In the genomic region with DNA sequence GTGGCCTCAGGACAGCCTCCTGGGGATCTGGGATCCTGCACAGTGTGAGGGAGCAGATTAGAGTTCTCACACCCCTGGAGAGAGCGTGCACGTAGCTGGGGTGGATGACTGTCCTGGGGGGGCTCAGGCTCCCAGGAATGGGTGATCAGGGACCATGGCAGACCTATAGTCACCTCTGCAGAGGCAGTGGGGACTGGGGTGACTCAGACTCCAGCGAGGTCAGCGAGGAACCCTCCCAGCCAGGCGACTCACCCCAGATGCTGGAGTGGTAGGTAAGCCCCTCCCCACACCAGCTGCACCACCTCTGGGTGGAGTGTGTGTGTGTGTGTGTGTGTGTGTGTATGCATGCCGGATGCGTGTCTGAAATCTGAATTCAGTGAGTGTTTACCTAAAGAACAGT, we compare ENCODE assay signal across 13 cellular contexts. TPM values are rescaled to one million over a fixed set of nuclear protein-coding genes. Genes with fewer than 3 reads are reported as not detected.
DNase-seq lines count a peak whose midpoint lies in the region.
"Had no signal": no experiment of that assay in that cellular context is flagged by ENCODE, and none has a peak within 500 bp of the region (broad histone marks: within the 10 kb centered on the region; RNA-seq: fewer than 3 reads in every experiment).

No MANE protein-coding gene starts in this region.

- DNase-seq in NCI-H2107 treated with DMSO at 0.1 percent for 48 hours (lab: John Stamatoyannopoulos, UW; ENCODE audit: unreplicated experiment) (peak; percentile 16), NCI-H2107 (lab: John Stamatoyannopoulos, UW) (no peak), Daoy (ENCODE audit: low read depth) (peak; percentile 45), NCI-H748 treated with DMSO at 0.1 percent for 48 hours (lab: John Stamatoyannopoulos, UW) (peak; percentile 28), glomerular visceral epithelial cell (ENCODE audit: extremely low spot score) (peak; percentile 61), NOMO-1 (lab: John Stamatoyannopoulos, UW; ENCODE audit: unreplicated experiment in 2 of 2) (no peak), D341Med (ENCODE audit: low spot score) (no peak), HK-2 (ENCODE audit: unreplicated experiment) (no peak)
- DNase-seq: ACHN; activated CD8-positive, alpha-beta memory T cell treated with anti-CD3 and anti-CD28 coated beads, Interleukin-2, amount 50 U/mL, for 48 hours; GF-D8; NCI-H526 had no signal

RNA-seq across cellular contexts. Expression of a gene that starts 17.3 kb away (rescaled TPM):
- total RNA-seq in Daoy (2014; rRNA removed; shearing (Covaris generic)) = not detected in 2 replicates
- total RNA-seq: epithelial cell of proximal tubule had no signal

Comparison
In these comparisons a context has a peak if more than half of its experiments do, and no peak if none do; other contexts are left out.
1. DNase-seq: peak in NCI-H2107 treated with DMSO at 0.1 percent for 48 hours (single experiment), Daoy (single experiment), NCI-H748 treated with DMSO at 0.1 percent for 48 hours (single experiment) and glomerular visceral epithelial cell (single experiment); none in NCI-H2107 (single experiment), NOMO-1 (0 of 2), D341Med (single experiment) and HK-2 (single experiment).